In genomic region chr1:76867342-76868130, GRCh38 we compare ENCODE assay signal across 8 cellular contexts. TPM values are rescaled to one million over a fixed set of nuclear protein-coding genes. Genes with fewer than 3 reads are reported as not detected.
DNase-seq lines count a peak whose midpoint lies in the region; ATAC-seq and TF ChIP-seq lines count a peak whose summit lies in the region.

ST6GALNAC5 (plus strand) TSS chr1:76867480.

- WGBS in gastroesophageal sphincter (ENCODE audit: low coverage in 1 of 2), 2 donors, result 0 to 1% methylated on average over 7 to 16 of the region's 50 CpGs

- no peaks in the 10 kb centered on the region for H3K79me2 ChIP-seq in parathyroid adenoma

- H3K27me3 ChIP-seq in CD4-positive, alpha-beta T cell (ENCODE audit: control insufficient read depth, insufficient read depth, low read length), result peaks cover 59% of the 10 kb centered on the region
- H3K27me3 ChIP-seq in gastroesophageal sphincter (peaks cover 75% of the 10 kb centered on the region), parathyroid adenoma (ENCODE audit: control insufficient read depth, insufficient read depth, low read length) (peaks cover 7% of the 10 kb centered on the region)

- no peaks in the 10 kb centered on the region for H3K9me3 ChIP-seq in CD4-positive, alpha-beta T cell (ENCODE audit: control insufficient read depth, low read length)
- H3K9me3 ChIP-seq in gastroesophageal sphincter (no peaks in the 10 kb centered on the region), parathyroid adenoma (ENCODE audit: control insufficient read depth, low read length) (no peaks in the 10 kb centered on the region)

- H3K36me3 Mint-ChIP-seq in CD4-positive, alpha-beta T cell (ENCODE audit: low read depth), result no peaks in the 10 kb centered on the region
- H3K36me3 Mint-ChIP-seq in activated CD8-positive, alpha-beta memory T cell treated with anti-CD3 and anti-CD28 coated beads, Interleukin-2, amount 10 ng/mL, durations not matched to agents 7 days and 5 days, result no peaks in the 10 kb centered on the region

- H3K4me1 Mint-ChIP-seq in CD4-positive, alpha-beta T cell (ENCODE audit: low read depth), result no peaks in the 10 kb centered on the region
- H3K4me1 Mint-ChIP-seq in activated CD8-positive, alpha-beta memory T cell treated with anti-CD3 and anti-CD28 coated beads, Interleukin-2, amount 10 ng/mL, durations not matched to agents 7 days and 5 days, result peaks cover 2% of the 10 kb centered on the region

- H3K4me3 ChIP-seq in gastroesophageal sphincter, result peak within 1 kb of the TSS; percentile 48 to 62
- peak within 1 kb of the TSS; percentile 49 for H3K4me3 ChIP-seq in parathyroid adenoma (ENCODE audit: low read depth, low read length)

- intact Hi-C loops in CD4-positive, alpha-beta T cell (cut with DNase I, micrococcal nuclease), result no loop called here

- H2AFZ ChIP-seq in parathyroid adenoma, result peak within 1 kb of the TSS; percentile 56

- CTCF ChIA-PET in CD4-positive, alpha-beta T cell (lab: Charles Lee), result no interaction called here
- CTCF ChIA-PET in activated CD8-positive, alpha-beta memory T cell treated with anti-CD3 and anti-CD28 coated beads, Interleukin-2, amount 10 ng/mL, durations not matched to agents 7 days and 5 days (lab: Charles Lee), result interaction anchor here (0.7 kb wide), 1 partner anchor 498 kb away, joined by 3 read pairs; no protein-coding TSS in a partner anchor

- no peak for TF ChIP-seq EP300 in gastroesophageal sphincter (IDR thresholded peaks at IDR 0.05)

- H3K4me3 Mint-ChIP-seq in CD4-positive, alpha-beta T cell, result peak within 1 kb of the TSS; percentile 71
- peak within 1 kb of the TSS; percentile 32 for H3K4me3 Mint-ChIP-seq in activated CD8-positive, alpha-beta memory T cell treated with anti-CD3 and anti-CD28 coated beads, Interleukin-2, amount 10 ng/mL, durations not matched to agents 7 days and 5 days

- H3K27me3 Mint-ChIP-seq in CD4-positive, alpha-beta T cell, result peaks cover 76% of the 10 kb centered on the region
- peaks cover 70% of the 10 kb centered on the region for H3K27me3 Mint-ChIP-seq in activated CD8-positive, alpha-beta memory T cell treated with anti-CD3 and anti-CD28 coated beads, Interleukin-2, amount 10 ng/mL, durations not matched to agents 7 days and 5 days

- ATAC-seq in CD4-positive, alpha-beta T cell (ENCODE audit: poor library complexity), result no peak
- ATAC-seq in activated CD8-positive, alpha-beta memory T cell treated with anti-CD3 and anti-CD28 coated beads, Interleukin-2, amount 10 ng/mL, durations not matched to agents 7 days and 5 days, result no peak
- ATAC-seq in gastroesophageal sphincter (no peak), HG02798 (IDR thresholded peaks at IDR 0.05; ENCODE audit: poor library complexity, unreplicated experiment) (no peak)

- peaks cover 0 to 23% (median 13%) of the 10 kb centered on the region in 3 donors for H3K4me1 ChIP-seq in gastroesophageal sphincter
- H3K4me1 ChIP-seq in parathyroid adenoma, result no peaks in the 10 kb centered on the region

- H3K4me2 ChIP-seq in parathyroid adenoma (ENCODE audit: low read length), result peak within 1 kb of the TSS; percentile 86

- no peak for TF ChIP-seq POLR2A in gastroesophageal sphincter (IDR thresholded peaks at IDR 0.05)

- H3K27ac ChIP-seq in CD4-positive, alpha-beta T cell (ENCODE audit: low read depth, low read length), result no peak within 1 kb of the TSS
- peak within 1 kb of the TSS; percentile 16 to 63 (median 24) for H3K27ac ChIP-seq in gastroesophageal sphincter
- no peak within 1 kb of the TSS for H3K27ac ChIP-seq in parathyroid adenoma

- H3K9me3 Mint-ChIP-seq in CD4-positive, alpha-beta T cell, result no peaks in the 10 kb centered on the region
- no peaks in the 10 kb centered on the region for H3K9me3 Mint-ChIP-seq in activated CD8-positive, alpha-beta memory T cell treated with anti-CD3 and anti-CD28 coated beads, Interleukin-2, amount 10 ng/mL, durations not matched to agents 7 days and 5 days (ENCODE audit: low read depth)

- POLR2A ChIA-PET in CD4-positive, alpha-beta T cell (lab: Charles Lee), result no interaction called here

- H3K9ac ChIP-seq in parathyroid adenoma, result no peak within 1 kb of the TSS

- no peak within 1 kb of the TSS for H3K27ac Mint-ChIP-seq in CD4-positive, alpha-beta T cell
- H3K27ac Mint-ChIP-seq in activated CD8-positive, alpha-beta memory T cell treated with anti-CD3 and anti-CD28 coated beads, Interleukin-2, amount 10 ng/mL, durations not matched to agents 7 days and 5 days, result no peak within 1 kb of the TSS

- H3K36me3 ChIP-seq in gastroesophageal sphincter (no peaks in the 10 kb centered on the region), parathyroid adenoma (ENCODE audit: control insufficient read depth, insufficient read depth, low read length) (no peaks in the 10 kb centered on the region)

- TF ChIP-seq CTCF in CD4-positive, alpha-beta T cell (IDR thresholded peaks at IDR 0.05), result no peak
- TF ChIP-seq CTCF in gastroesophageal sphincter (IDR thresholded peaks at IDR 0.05), result peak in 1 of 4 experiments; percentile 12
- TF ChIP-seq CTCF in parathyroid adenoma (IDR thresholded peaks at IDR 0.05), result no peak

- no peak for DNase-seq in CD4-positive, alpha-beta T cell
- peak; percentile 51 for DNase-seq in HuH-7.5 (ENCODE audit: low spot score)
- no peak for DNase-seq in activated CD8-positive, alpha-beta memory T cell treated with anti-CD3 and anti-CD28 coated beads, Interleukin-2, amount 10 ng/mL, durations not matched to agents 7 days and 5 days
- no peak for DNase-seq in GM19240 (ENCODE audit: insufficient read length, low spot score)
- DNase-seq in Kasumi-1 (lab: John Stamatoyannopoulos, UW), result no peak

RNA-seq across cellular contexts. Expression of gene ST6GALNAC5, which starts in this region (rescaled TPM):
- total RNA-seq in CD4-positive, alpha-beta T cell, result not detected
- total RNA-seq in activated CD8-positive, alpha-beta memory T cell treated with anti-CD3 and anti-CD28 coated beads, Interleukin-2, amount 10 ng/mL, durations not matched to agents 7 days and 5 days, result not detected
- 10 to 100 TPM in 2 of 4 donors, 1 to 10 TPM in 2; 3.6 to 23.4 (median 11.0) TPM for total RNA-seq in gastroesophageal sphincter

Comparison
In these comparisons a context has a peak if more than half of its experiments do, and no peak if none do; other contexts are left out.
1. RNA of gene ST6GALNAC5 (total RNA-seq): 3.6 to 23.4 TPM in gastroesophageal sphincter; not detected in CD4-positive, alpha-beta T cell and not detected in activated CD8-positive, alpha-beta memory T cell treated with anti-CD3 and anti-CD28 coated beads, Interleukin-2, amount 10 ng/mL, durations not matched to agents 7 days and 5 days; every median in the first group is over 4 times any median in the second.
2. H3K27ac ChIP-seq: peak in gastroesophageal sphincter (4 of 4); none in CD4-positive, alpha-beta T cell (single experiment) and parathyroid adenoma (single experiment).